Comparison of ENCODE assay signal across 10 cellular contexts in genomic region chr2:85756822-85757435, GRCh38. TPM values are rescaled to one million over a fixed set of nuclear protein-coding genes. Genes with fewer than 3 reads are reported as not detected.
DNase-seq lines count a peak whose midpoint lies in the region; ATAC-seq and TF ChIP-seq lines count a peak whose summit lies in the region.
"Had no signal": no experiment of that assay in that cellular context is flagged by ENCODE, and none has a peak within 500 bp of the region (broad histone marks: within the 10 kb centered on the region; RNA-seq: fewer than 3 reads in every experiment).

No MANE protein-coding gene starts in this region.

- H4K20me1 ChIP-seq in Karpas-422 (ENCODE audit: insufficient read depth, low read depth, low read length) = no peaks in the 10 kb centered on the region

- intact Hi-C loops in heart right ventricle (cut with DNase I) = no loop called here
- intact Hi-C loops in cardiac septum (cut with DNase I) = no loop called here
- intact Hi-C loops in ovary (cut with DNase I) = no loop called here

- DNase-seq in heart right ventricle = no peak
- DNase-seq in cardiac septum (ENCODE audit: low spot score) = no peak
- no peak for DNase-seq in fibroblast of the aortic adventitia (ENCODE audit: low read depth)
- DNase-seq in ovary = no peak
- DNase-seq in stimulated activated CD4-positive, alpha-beta T cell treated with anti-CD3 and anti-CD28 coated beads, Interleukin-12 subunit alpha, Interleukin-12 subunit beta, amount 100 ng/mL, for 4 hours = no peak
- no peak for DNase-seq in Karpas-422
- DNase-seq in NCI-H1105 treated with DMSO at 0.1 percent for 48 hours (lab: John Stamatoyannopoulos, UW) = no peak
- DNase-seq in superior temporal gyrus (ENCODE audit: extremely low spot score) = no peak
- DNase-seq: activated CD4-positive, CD25-positive, alpha-beta regulatory T cell; substantia nigra had no signal

- peak overlapping the region in 9 of 10 donors; percentile 69 to 95 (median 87) for H3K4me3 ChIP-seq in heart right ventricle
- peak overlapping the region; percentile 95 for H3K4me3 ChIP-seq in fibroblast of the aortic adventitia (ENCODE audit: low read depth, low read length)
- peak overlapping the region; percentile 86 for H3K4me3 ChIP-seq in ovary
- H3K4me3 ChIP-seq in Karpas-422 (ENCODE audit: low read length) = no peak overlapping the region

- no peak overlapping the region for H3K4me2 ChIP-seq in Karpas-422 (ENCODE audit: low read depth, low read length, poor library complexity, severe bottlenecking)

- no peak for TF ChIP-seq POLR2A in ovary (IDR thresholded peaks at IDR 0.05)

- TF ChIP-seq CTCF in heart right ventricle (IDR thresholded peaks at IDR 0.05) (no peak), fibroblast of the aortic adventitia (IDR thresholded peaks at IDR 0.05; ENCODE audit: insufficient read depth, low read length) (no peak), ovary (IDR thresholded peaks at IDR 0.05) (no peak)

- 48 to 63% methylated on average over 9 of the region's 9 CpGs for WGBS in heart right ventricle, 2 donors
- 80 to 84% (median 84%) methylated on average over 9 of the region's 9 CpGs for WGBS in ovary, 3 donors

- peaks cover 0 to 17% (median 0%) of the 10 kb centered on the region in 9 donors for H3K36me3 ChIP-seq in heart right ventricle
- H3K36me3 ChIP-seq in ovary = no peaks in the 10 kb centered on the region
- no peaks in the 10 kb centered on the region for H3K36me3 ChIP-seq in Karpas-422 (ENCODE audit: insufficient read depth, low read length)

- H3K9ac ChIP-seq in Karpas-422 (ENCODE audit: low read length) = no peak overlapping the region

- H3K27me3 ChIP-seq in heart right ventricle (peaks cover 0 to 43% (median 0%) of the 10 kb centered on the region in 7 donors), ovary (no peaks in the 10 kb centered on the region), Karpas-422 (ENCODE audit: low read length) (no peaks in the 10 kb centered on the region)

- no peak for ATAC-seq in heart right ventricle

- H3K9me3 ChIP-seq in heart right ventricle (no peaks in the 10 kb centered on the region), ovary (no peaks in the 10 kb centered on the region), Karpas-422 (ENCODE audit: low read length) (no peaks in the 10 kb centered on the region)

- no peaks in the 10 kb centered on the region for H3K79me2 ChIP-seq in Karpas-422 (ENCODE audit: low read length)

- TF ChIP-seq EP300 in ovary (IDR thresholded peaks at IDR 0.05) = no peak

- H3K27ac ChIP-seq in heart right ventricle = peak overlapping the region in 5 of 10 donors; percentile 25 to 96 (median 92)
- H3K27ac ChIP-seq in ovary = no peak overlapping the region
- H3K27ac ChIP-seq in Karpas-422 (ENCODE audit: low read length) = no peak overlapping the region

- peaks cover 6 to 94% (median 70%) of the 10 kb centered on the region in 9 donors for H3K4me1 ChIP-seq in heart right ventricle
- peaks cover 30% of the 10 kb centered on the region for H3K4me1 ChIP-seq in ovary (ENCODE audit: insufficient read depth)
- no peaks in the 10 kb centered on the region for H3K4me1 ChIP-seq in Karpas-422 (ENCODE audit: low read length)

- H2AFZ ChIP-seq in Karpas-422 (ENCODE audit: low read length) = no peak overlapping the region

- H3K9me2 ChIP-seq in Karpas-422 (replicated peaks; ENCODE audit: insufficient read depth, low read length) = no peaks in the 10 kb centered on the region

RNA-seq across cellular contexts. Expression of gene ATOH8, which starts 3.1 kb away (rescaled TPM):
- total RNA-seq in heart right ventricle (10 to 100 TPM in 9 of 10 donors, 1 to 10 TPM in 1; 8.7 to 33.4 (median 15.2) TPM), cardiac septum (21.0 TPM), fibroblast of the aortic adventitia (ENCODE audit: low replicate concordance) (17.0 and 22.0 TPM in 2 replicates), ovary (10 to 100 TPM; 10.7 to 37.7 (median 29.6) TPM)
- polyA plus RNA-seq in heart right ventricle (10 to 100 TPM; 35.2 to 45.9 TPM), ovary (10 to 100 TPM in 1 of 2 donors, 1 to 10 TPM in 1; 9.4 to 37.3 TPM)
- not detected in 2 replicates for total RNA-seq in Karpas-422 (2014; rRNA removed; shearing (Covaris generic); ENCODE audit: low replicate concordance)
